ENCODE assay signal across 26 cellular contexts in the genomic region with DNA sequence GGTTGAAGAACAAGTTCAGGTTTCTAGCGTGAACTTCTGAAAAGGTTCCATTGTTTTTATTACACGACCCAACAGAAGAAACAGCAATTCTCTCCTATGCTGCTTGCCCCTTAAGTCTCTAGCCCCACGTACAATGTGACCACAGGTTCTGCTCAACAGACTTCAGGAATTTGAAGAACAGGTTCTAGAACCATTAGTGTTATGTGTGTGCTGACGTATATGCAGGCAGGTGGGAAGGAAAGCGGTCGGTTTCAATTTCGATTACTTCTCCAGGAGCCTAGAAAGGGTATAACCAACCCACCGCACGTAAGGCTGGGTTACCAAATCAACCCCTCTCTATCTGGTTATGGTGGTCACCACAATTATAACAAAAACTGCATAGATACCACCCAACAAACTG. TPM values are rescaled to one million over a fixed set of nuclear protein-coding genes. Genes with fewer than 3 reads are reported as not detected.
A peak's percentile ranks its signal among the peaks of the same experiment; 100 is the strongest.
DNase-seq lines count a peak whose midpoint lies in the region; ATAC-seq and TF ChIP-seq lines count a peak whose summit lies in the region.
"Had no signal": no experiment of that assay in that cellular context is flagged by ENCODE, and none has a peak within 500 bp of the region (broad histone marks: within the 10 kb centered on the region; RNA-seq: fewer than 3 reads in every experiment).

No MANE protein-coding gene starts in this region.

- peaks cover 22 to 36% of the 10 kb centered on the region in 2 donors for H3K4me1 ChIP-seq in thyroid gland
- H3K4me1 ChIP-seq: BE2C, uterus had no signal

- no peaks in the 10 kb centered on the region for H3K9me3 Mint-ChIP-seq in activated T-cell treated with anti-CD3 and anti-CD28 coated beads, Interleukin-2, amount 50 U/mL, for 72 hours
- no peaks in the 10 kb centered on the region for H3K9me3 Mint-ChIP-seq in T-cell
- H3K9me3 Mint-ChIP-seq: activated CD4-positive, alpha-beta T cell treated with anti-CD3 and anti-CD28 coated beads, Interleukin-2, amount 10 ng/mL, durations not matched to agents 7 days and 5 days; dendritic cell treated with granulocyte-macrophage colony-stimulating factor and Interleukin-4, amounts not matched to agents 40 ng/mL and 50 ng/mL, for 4 days; H9 had no signal

- H3K4me3 ChIP-seq in thyroid gland (replicated peaks in 1 of 3) = no peak overlapping the region
- H3K4me3 ChIP-seq in brain microvascular endothelial cell (ENCODE audit: low read depth, low read length) = no peak overlapping the region
- no peak overlapping the region for H3K4me3 ChIP-seq in MG63
- H3K4me3 ChIP-seq: GM12878, skin epidermis, uterus had no signal

- no peaks in the 10 kb centered on the region for H3K9me3 ChIP-seq in thyroid gland
- no peaks in the 10 kb centered on the region for H3K9me3 ChIP-seq in MG63
- H3K9me3 ChIP-seq: BE2C, uterus had no signal

- TF ChIP-seq POLR2A in thyroid gland (IDR thresholded peaks at IDR 0.05) = peak in 1 of 2 donors; percentile 33

- H3K27ac ChIP-seq in thyroid gland (peak overlapping the region; percentile 62 to 82 (median 77)), brain microvascular endothelial cell (no peak overlapping the region)
- H3K27ac ChIP-seq: skin epidermis, uterus, VCaP had no signal

- TF ChIP-seq CTCF in thyroid gland (IDR thresholded peaks at IDR 0.05) (no peak), brain microvascular endothelial cell (IDR thresholded peaks at IDR 0.05; ENCODE audit: low read depth, low read length, missing control alignments) (no peak)

- no peak for ATAC-seq in activated T-cell treated with anti-CD3 and anti-CD28 coated beads, Interleukin-2, amount 50 U/mL, for 72 hours (replicated peaks in 1 of 2)
- no peak for ATAC-seq in T-cell (replicated peaks in 1 of 4)
- no peak for ATAC-seq in HG03139 (IDR thresholded peaks at IDR 0.05; ENCODE audit: unreplicated experiment)
- ATAC-seq: GM12878 had no signal

- 47 to 56% methylated on average over 9 of the region's 9 CpGs for WGBS in thyroid gland, 2 donors

- POLR2A ChIA-PET in T-cell (lab: Charles Lee) = no interaction called here

- H3K36me3 Mint-ChIP-seq in activated T-cell treated with anti-CD3 and anti-CD28 coated beads, Interleukin-2, amount 50 U/mL, for 72 hours (ENCODE audit: insufficient read depth in 2 of 2) = peaks cover 17 to 42% of the 10 kb centered on the region in 2 donors
- H3K36me3 Mint-ChIP-seq in T-cell = peaks cover 63% of the 10 kb centered on the region

- in situ Hi-C loops in brain microvascular endothelial cell (cut with HindIII; ENCODE audit: low pct_ligation_motif_present, low sequenced_read_pairs) = no loop called here

- intact Hi-C loops in thyroid gland (cut with DNase I) = no loop called here

- DNase-seq in activated T-cell treated with anti-CD3 and anti-CD28 coated beads, Interleukin-2, amount 50 U/mL, for 72 hours = no peak
- DNase-seq in activated T-cell treated with anti-CD3 and anti-CD28 coated beads, Interleukin-2, amount 50 U/mL, for 48 hours = no peak
- no peak for DNase-seq in T-cell
- peak; percentile 36 for DNase-seq in kidney tubule cell (ENCODE audit: low spot score)
- peak; percentile 54 to 60 for DNase-seq in thyroid gland
- no peak for DNase-seq in brain microvascular endothelial cell
- no peak for DNase-seq in MG63
- DNase-seq: activated CD4-positive, alpha-beta T cell treated with anti-CD3 and anti-CD28 coated beads, Interleukin-2, amount 10 ng/mL, durations not matched to agents 7 days and 5 days; activated naive CD4-positive, alpha-beta T cell; aorta; BE2C; Calu3; caudate nucleus; H9; Kasumi-1; mesenchymal stem cell; NCI-H1694; NCI-H510A; occipital lobe; RPMI8226; uterus had no signal

- H3K27ac Mint-ChIP-seq in activated T-cell treated with anti-CD3 and anti-CD28 coated beads, Interleukin-2, amount 50 U/mL, for 72 hours = peak overlapping the region; percentile 77
- peak overlapping the region; percentile 80 to 88 for H3K27ac Mint-ChIP-seq in T-cell
- H3K27ac Mint-ChIP-seq: activated CD4-positive, alpha-beta T cell treated with anti-CD3 and anti-CD28 coated beads, Interleukin-2, amount 10 ng/mL, durations not matched to agents 7 days and 5 days; dendritic cell treated with granulocyte-macrophage colony-stimulating factor and Interleukin-4, amounts not matched to agents 40 ng/mL and 50 ng/mL, for 4 days had no signal

- H3K4me3 Mint-ChIP-seq in activated T-cell treated with anti-CD3 and anti-CD28 coated beads, Interleukin-2, amount 50 U/mL, for 72 hours = no peak overlapping the region
- no peak overlapping the region for H3K4me3 Mint-ChIP-seq in T-cell
- H3K4me3 Mint-ChIP-seq: activated CD4-positive, alpha-beta T cell treated with anti-CD3 and anti-CD28 coated beads, Interleukin-2, amount 10 ng/mL, durations not matched to agents 7 days and 5 days; dendritic cell treated with granulocyte-macrophage colony-stimulating factor and Interleukin-4, amounts not matched to agents 40 ng/mL and 50 ng/mL, for 4 days; H9 had no signal

- CTCF ChIA-PET in T-cell (lab: Charles Lee) = no interaction called here

- H3K36me3 ChIP-seq in thyroid gland = peaks cover 8 to 12% of the 10 kb centered on the region in 2 donors
- H3K36me3 ChIP-seq in brain microvascular endothelial cell (replicated peaks) = peaks cover 35% of the 10 kb centered on the region
- H3K36me3 ChIP-seq in MG63 = peaks cover 82% of the 10 kb centered on the region
- H3K36me3 ChIP-seq: uterus had no signal

- peaks cover 69% of the 10 kb centered on the region for H3K4me1 Mint-ChIP-seq in activated T-cell treated with anti-CD3 and anti-CD28 coated beads, Interleukin-2, amount 50 U/mL, for 72 hours (ENCODE audit: low read depth)
- peaks cover 78 to 82% (median 78%) of the 10 kb centered on the region in 3 donors for H3K4me1 Mint-ChIP-seq in T-cell
- H3K4me1 Mint-ChIP-seq: H9 had no signal

- H3K27me3 ChIP-seq in thyroid gland (no peaks in the 10 kb centered on the region), brain microvascular endothelial cell (replicated peaks) (no peaks in the 10 kb centered on the region), MG63 (no peaks in the 10 kb centered on the region)
- H3K27me3 ChIP-seq: BE2C, uterus had no signal

- no peaks in the 10 kb centered on the region for H3K27me3 Mint-ChIP-seq in activated T-cell treated with anti-CD3 and anti-CD28 coated beads, Interleukin-2, amount 50 U/mL, for 72 hours (ENCODE audit: low read depth)
- no peaks in the 10 kb centered on the region for H3K27me3 Mint-ChIP-seq in T-cell
- H3K27me3 Mint-ChIP-seq: activated CD4-positive, alpha-beta T cell treated with anti-CD3 and anti-CD28 coated beads, Interleukin-2, amount 10 ng/mL, durations not matched to agents 7 days and 5 days; dendritic cell treated with granulocyte-macrophage colony-stimulating factor and Interleukin-4, amounts not matched to agents 40 ng/mL and 50 ng/mL, for 4 days had no signal

RNA-seq across cellular contexts. Expression of a gene that starts 39.4 kb away (rescaled TPM):
- 100 to 1,000 TPM; 276 to 279 TPM for total RNA-seq in activated T-cell treated with anti-CD3 and anti-CD28 coated beads, Interleukin-2, amount 50 U/mL, for 72 hours
- total RNA-seq in T-cell = 100 to 1,000 TPM; 355 to 403 (median 391) TPM
- 100 to 1,000 TPM in 3 of 4 donors, 10 to 100 TPM in 1; 88.2 to 160 (median 118) TPM for total RNA-seq in thyroid gland
- total RNA-seq in MG63 (2014; rRNA removed; shearing (Covaris generic); ENCODE audit: low replicate concordance) = 92.5 and 102 TPM in 2 replicates

Comparison
In these comparisons a context has a peak if more than half of its experiments do, and no peak if none do; other contexts are left out.
1. DNase-seq: peak in kidney tubule cell (single experiment) and thyroid gland (2 of 2); none in activated T-cell treated with anti-CD3 and anti-CD28 coated beads, Interleukin-2, amount 50 U/mL, for 72 hours (0 of 2), activated T-cell treated with anti-CD3 and anti-CD28 coated beads, Interleukin-2, amount 50 U/mL, for 48 hours (0 of 2), T-cell (0 of 34), brain microvascular endothelial cell (single experiment) and MG63 (single experiment).